In genomic region chr20:45832619-45833018, GRCh38 we compare ENCODE assay signal across 10 cellular contexts. TPM values are rescaled to one million over a fixed set of nuclear protein-coding genes. Genes with fewer than 3 reads are reported as not detected.
DNase-seq lines count a peak whose midpoint lies in the region; ATAC-seq and TF ChIP-seq lines count a peak whose summit lies in the region.
"Had no signal": no experiment of that assay in that cellular context is flagged by ENCODE, and none has a peak within 500 bp of the region (broad histone marks: within the 10 kb centered on the region; RNA-seq: fewer than 3 reads in every experiment).

No MANE protein-coding gene starts in this region.

- H3K36me3 ChIP-seq in ascending aorta: no peaks in the 10 kb centered on the region

- no peaks in the 10 kb centered on the region for H3K36me3 Mint-ChIP-seq in activated CD4-positive, alpha-beta T cell treated with anti-CD3 and anti-CD28 coated beads, Interleukin-2, amount 10 ng/mL, durations not matched to agents 24 days and 14 days (ENCODE audit: low read depth)
- H3K36me3 Mint-ChIP-seq in memory B cell: no peaks in the 10 kb centered on the region

- ATAC-seq in memory B cell (ENCODE audit: low read depth): no peak
- no peak for ATAC-seq in left lobe of liver

- no peak for DNase-seq in activated CD4-positive, alpha-beta T cell treated with anti-CD3 and anti-CD28 coated beads, Interleukin-2, amount 10 ng/mL, durations not matched to agents 24 days and 14 days
- DNase-seq in activated CD4-positive, alpha-beta T cell treated with anti-CD3 and anti-CD28 coated beads for 4 hours: no peak
- DNase-seq in ascending aorta (ENCODE audit: low spot score in 2 of 2) (no peak), memory B cell (ENCODE audit: low spot score in 2 of 2) (no peak), left lobe of liver (ENCODE audit: low spot score) (no peak), kidney glomerular epithelial cell (lab: John Stamatoyannopoulos, UW) (no peak), DMS153 treated with DMSO at 0.1 percent for 48 hours (lab: John Stamatoyannopoulos, UW; ENCODE audit: unreplicated experiment) (no peak)
- DNase-seq: NCI-H774, WERI-Rb-1 had no signal

- peaks cover 10% of the 10 kb centered on the region for H3K27me3 Mint-ChIP-seq in activated CD4-positive, alpha-beta T cell treated with anti-CD3 and anti-CD28 coated beads, Interleukin-2, amount 10 ng/mL, durations not matched to agents 24 days and 14 days
- H3K27me3 Mint-ChIP-seq in memory B cell: no peaks in the 10 kb centered on the region

- intact Hi-C loops in activated CD4-positive, alpha-beta T cell treated with anti-CD3 and anti-CD28 coated beads, Interleukin-2, amount 10 ng/mL, durations not matched to agents 24 days and 14 days (cut with micrococcal nuclease): no loop called here
- intact Hi-C loops in ascending aorta (cut with DNase I): no loop called here

- peaks cover 6% of the 10 kb centered on the region for H3K4me1 Mint-ChIP-seq in activated CD4-positive, alpha-beta T cell treated with anti-CD3 and anti-CD28 coated beads, Interleukin-2, amount 10 ng/mL, durations not matched to agents 24 days and 14 days
- peaks cover 7% of the 10 kb centered on the region for H3K4me1 Mint-ChIP-seq in memory B cell

- peaks cover 27 to 44% of the 10 kb centered on the region in 2 donors for H3K4me1 ChIP-seq in ascending aorta

- H3K27ac Mint-ChIP-seq in activated CD4-positive, alpha-beta T cell treated with anti-CD3 and anti-CD28 coated beads, Interleukin-2, amount 10 ng/mL, durations not matched to agents 24 days and 14 days: no peak overlapping the region
- H3K27ac Mint-ChIP-seq in memory B cell: no peak overlapping the region

- TF ChIP-seq CTCF in ascending aorta (IDR thresholded peaks at IDR 0.05): no peak

- peak overlapping the region; percentile 60 to 92 for H3K4me3 ChIP-seq in ascending aorta

- no peaks in the 10 kb centered on the region for H3K9me3 Mint-ChIP-seq in activated CD4-positive, alpha-beta T cell treated with anti-CD3 and anti-CD28 coated beads, Interleukin-2, amount 10 ng/mL, durations not matched to agents 24 days and 14 days
- H3K9me3 Mint-ChIP-seq in memory B cell: no peaks in the 10 kb centered on the region

- no peaks in the 10 kb centered on the region for H3K27me3 ChIP-seq in ascending aorta

- no peaks in the 10 kb centered on the region for H3K9me3 ChIP-seq in ascending aorta

- H3K27ac ChIP-seq in ascending aorta (peak overlapping the region; percentile 96 to 97), temporal lobe (ENCODE audit: low read depth, low read length) (peak overlapping the region; percentile 90)

- peak overlapping the region; percentile 83 for H3K4me3 Mint-ChIP-seq in activated CD4-positive, alpha-beta T cell treated with anti-CD3 and anti-CD28 coated beads, Interleukin-2, amount 10 ng/mL, durations not matched to agents 24 days and 14 days
- peak overlapping the region; percentile 92 for H3K4me3 Mint-ChIP-seq in memory B cell

RNA-seq across cellular contexts. Expression of gene SNX21, which starts 1.0 kb away (rescaled TPM):
- 0.47 and 0.89 TPM in 2 replicates for total RNA-seq in activated CD4-positive, alpha-beta T cell treated with anti-CD3 and anti-CD28 coated beads, Interleukin-2, amount 10 ng/mL, durations not matched to agents 24 days and 14 days
- total RNA-seq in ascending aorta (182 TPM), temporal lobe (12.3 TPM), left lobe of liver (7.9 TPM)

RNA-seq across cellular contexts. Expression of gene TNNC2, which starts 5.5 kb away (rescaled TPM):
- not detected in 2 replicates for total RNA-seq in activated CD4-positive, alpha-beta T cell treated with anti-CD3 and anti-CD28 coated beads, Interleukin-2, amount 10 ng/mL, durations not matched to agents 24 days and 14 days
- total RNA-seq in ascending aorta (not detected), temporal lobe (0.25 TPM), left lobe of liver (not detected)

RNA-seq across cellular contexts. Expression of gene UBE2C, which starts 20.2 kb away (rescaled TPM):
- total RNA-seq in activated CD4-positive, alpha-beta T cell treated with anti-CD3 and anti-CD28 coated beads, Interleukin-2, amount 10 ng/mL, durations not matched to agents 24 days and 14 days: 113 and 115 TPM in 2 replicates
- not detected for total RNA-seq in ascending aorta
- 3.2 TPM for total RNA-seq in temporal lobe
- 0.96 TPM for total RNA-seq in left lobe of liver

RNA-seq across cellular contexts. Expression of gene ACOT8, which starts 24.6 kb away (rescaled TPM):
- total RNA-seq in activated CD4-positive, alpha-beta T cell treated with anti-CD3 and anti-CD28 coated beads, Interleukin-2, amount 10 ng/mL, durations not matched to agents 24 days and 14 days: 27.6 and 28.5 TPM in 2 replicates
- total RNA-seq in ascending aorta: 34.4 TPM
- 23.1 TPM for total RNA-seq in temporal lobe
- total RNA-seq in left lobe of liver: 17.5 TPM

RNA-seq across cellular contexts. Expression of gene ZSWIM3, which starts 24.8 kb away (rescaled TPM):
- 5.5 and 6.0 TPM in 2 replicates for total RNA-seq in activated CD4-positive, alpha-beta T cell treated with anti-CD3 and anti-CD28 coated beads, Interleukin-2, amount 10 ng/mL, durations not matched to agents 24 days and 14 days
- total RNA-seq in ascending aorta (6.8 TPM), temporal lobe (8.6 TPM), left lobe of liver (1.6 TPM)

Comparison
In these comparisons a context has a peak if more than half of its experiments do, and no peak if none do; other contexts are left out.
1. RNA of gene SNX21, which starts 1.0 kb away (total RNA-seq): 182 TPM in ascending aorta (single experiment); 12.3 TPM in temporal lobe (single experiment), 7.9 TPM in left lobe of liver (single experiment) and 0.47 to 0.89 TPM in activated CD4-positive, alpha-beta T cell treated with anti-CD3 and anti-CD28 coated beads, Interleukin-2, amount 10 ng/mL, durations not matched to agents 24 days and 14 days; every median in the first group is over 10 times any median in the second.
2. RNA of gene UBE2C, which starts 20.2 kb away (total RNA-seq): 113 to 115 TPM in activated CD4-positive, alpha-beta T cell treated with anti-CD3 and anti-CD28 coated beads, Interleukin-2, amount 10 ng/mL, durations not matched to agents 24 days and 14 days; 3.2 TPM in temporal lobe (single experiment), 0.96 TPM in left lobe of liver (single experiment) and not detected in ascending aorta (single experiment); every median in the first group is over 10 times any median in the second.